8 cellular contexts compared by ENCODE assay signal in genomic region chr6:123415844-123416468, GRCh38.
DNase-seq lines count a peak whose midpoint lies in the region; ATAC-seq and TF ChIP-seq lines count a peak whose summit lies in the region.

No MANE protein-coding gene starts in this region.

- H3K4me1 ChIP-seq in hepatocyte (ENCODE audit: insufficient read depth): no peaks in the 10 kb centered on the region

- H3K9me2 ChIP-seq in hepatocyte (replicated peaks; ENCODE audit: insufficient read depth): no peaks in the 10 kb centered on the region

- CTCF ChIA-PET in GM10248 (lab: Yijun Ruan, JAX): interaction anchor here (1.0 to 5.4 kb wide), 8 partner anchors 10 to 360 kb away, joined by 3 to 95 read pairs (median 7); no protein-coding TSS in a partner anchor

- 11% methylated on average over 6 of the region's 6 CpGs for WGBS in hepatocyte (ENCODE audit: low lambda C conversion rate, missing lambda C conversion rate)

- H3K4me3 ChIP-seq in hepatocyte: no peak overlapping the region

- no peaks in the 10 kb centered on the region for H4K20me1 ChIP-seq in hepatocyte (ENCODE audit: insufficient read depth, poor library complexity, severe bottlenecking)

- peak; percentile 58 for TF ChIP-seq CTCF in GM10248 (IDR thresholded peaks at IDR 0.05; ENCODE audit: control extremely low read depth, extremely low read depth, low read depth, missing control alignments)
- peak; percentile 88 for TF ChIP-seq CTCF in hepatocyte (IDR thresholded peaks at IDR 0.05; ENCODE audit: poor library complexity)

- no peak overlapping the region for H3K4me2 ChIP-seq in hepatocyte

- H3K79me2 ChIP-seq in hepatocyte: no peaks in the 10 kb centered on the region

- DNase-seq in GM10248 (ENCODE audit: extremely low spot score) (peak; percentile 29), HPDE6-E6E7 (ENCODE audit: extremely low spot score) (peak; percentile 1), NCI-H82 treated with DMSO at 0.1 percent for 48 hours (lab: John Stamatoyannopoulos, UW; ENCODE audit: unreplicated experiment) (peak; percentile 24), amniotic epithelial cell (ENCODE audit: low read depth) (peak; percentile 57), hepatocyte (ENCODE audit: low spot score) (peak; percentile 80), smooth muscle cell of the brain vasculature (ENCODE audit: low read depth, low spot score) (peak; percentile 23), COLO829 (ENCODE audit: low spot score) (no peak)

- peak; percentile 88 for ATAC-seq in GM21528 (IDR thresholded peaks at IDR 0.05; ENCODE audit: low FRiP score, unreplicated experiment)

- H3K27me3 ChIP-seq in hepatocyte: no peaks in the 10 kb centered on the region

- no peak overlapping the region for H3K27ac ChIP-seq in hepatocyte

- POLR2A ChIA-PET in GM10248 (lab: Yijun Ruan, JAX): no interaction called here

- H3K36me3 ChIP-seq in hepatocyte (replicated peaks; ENCODE audit: insufficient read depth, low read depth): no peaks in the 10 kb centered on the region

- H3K9me3 ChIP-seq in hepatocyte (ENCODE audit: low read depth): no peaks in the 10 kb centered on the region

- H2AFZ ChIP-seq in hepatocyte: no peak overlapping the region
